In genomic region chr1:214401666-214402065, GRCh38 we compare ENCODE assay signal across 20 cellular contexts.
DNase-seq lines count a peak whose midpoint lies in the region; ATAC-seq and TF ChIP-seq lines count a peak whose summit lies in the region.
"Had no signal": no experiment of that assay in that cellular context is flagged by ENCODE, and none has a peak within 500 bp of the region (broad histone marks: within the 10 kb centered on the region; RNA-seq: fewer than 3 reads in every experiment).

No MANE protein-coding gene starts in this region.

- no peaks in the 10 kb centered on the region for H3K9me3 ChIP-seq in left ventricle myocardium inferior (replicated peaks)
- H3K9me3 ChIP-seq in right atrium auricular region, result no peaks in the 10 kb centered on the region
- H3K9me3 ChIP-seq: MG63, Peyer's patch had no signal

- no peaks in the 10 kb centered on the region for H3K27me3 ChIP-seq in left ventricle myocardium inferior (ENCODE audit: low read depth)
- no peaks in the 10 kb centered on the region for H3K27me3 ChIP-seq in right atrium auricular region
- H3K27me3 ChIP-seq: BLaER1 treated with 17β-estradiol and CSF1 and Interleukin-3, amounts not matched to agents 10 nM and 100 nM; MG63; Peyer's patch had no signal

- H3K4me1 ChIP-seq in left ventricle myocardium inferior, result peaks cover 20% of the 10 kb centered on the region
- H3K4me1 ChIP-seq in right atrium auricular region, result peaks cover 0 to 3% of the 10 kb centered on the region in 2 donors
- H3K4me1 ChIP-seq: Peyer's patch had no signal

- TF ChIP-seq CTCF in left ventricle myocardium inferior (IDR thresholded peaks at IDR 0.05; ENCODE audit: borderline replicate concordance), result no peak
- TF ChIP-seq CTCF in right atrium auricular region (IDR thresholded peaks at IDR 0.05), result no peak

- H3K36me3 ChIP-seq in left ventricle myocardium inferior (peaks cover 42% of the 10 kb centered on the region), right atrium auricular region (no peaks in the 10 kb centered on the region)
- H3K36me3 ChIP-seq: BLaER1 treated with 17β-estradiol and CSF1 and Interleukin-3, amounts not matched to agents 10 nM and 100 nM; Peyer's patch had no signal

- intact Hi-C loops in left ventricle myocardium inferior (cut with micrococcal nuclease), result no loop called here

- DNase-seq in left ventricle myocardium inferior (no peak), right atrium auricular region (ENCODE audit: low spot score) (no peak), astrocyte of the hippocampus (ENCODE audit: low read depth, low spot score) (peak; percentile 76), kidney glomerular epithelial cell (lab: John Stamatoyannopoulos, UW) (peak; percentile 53), medulla oblongata (ENCODE audit: extremely low spot score) (no peak), NCI-H146 (lab: John Stamatoyannopoulos, UW) (no peak)
- DNase-seq: CD8-positive, alpha-beta memory T cell; DND-41; GDM1; MG63; NCI-H1092; NCI-H1694; NCI-H226; NCI-H524 treated with DMSO at 0.1 percent for 48 hours; Peyer's patch; SHP77 had no signal

- ATAC-seq in GM18519 (IDR thresholded peaks at IDR 0.05; ENCODE audit: low FRiP score, unreplicated experiment) (no peak), HG02852 (IDR thresholded peaks at IDR 0.05; ENCODE audit: unreplicated experiment) (no peak)

- H3K4me3 ChIP-seq in left ventricle myocardium inferior (no peak overlapping the region), right atrium auricular region (no peak overlapping the region)
- H3K4me3 ChIP-seq: BLaER1 treated with 17β-estradiol and CSF1 and Interleukin-3, amounts not matched to agents 10 nM and 100 nM; MG63; Peyer's patch had no signal

- H3K27ac ChIP-seq in left ventricle myocardium inferior (replicated peaks) (peak overlapping the region; percentile 32), right atrium auricular region (no peak overlapping the region)
- H3K27ac ChIP-seq: 22Rv1; BLaER1 treated with 17β-estradiol and CSF1 and Interleukin-3, amounts not matched to agents 10 nM and 100 nM; Peyer's patch had no signal

Comparison
In these comparisons a context has a peak if more than half of its experiments do, and no peak if none do; other contexts are left out.
1. DNase-seq: peak in astrocyte of the hippocampus (single experiment) and kidney glomerular epithelial cell (single experiment); none in left ventricle myocardium inferior (single experiment), right atrium auricular region (single experiment), medulla oblongata (single experiment) and NCI-H146 (single experiment).